ENCODE assay signal across 33 cellular contexts in the genomic region with DNA sequence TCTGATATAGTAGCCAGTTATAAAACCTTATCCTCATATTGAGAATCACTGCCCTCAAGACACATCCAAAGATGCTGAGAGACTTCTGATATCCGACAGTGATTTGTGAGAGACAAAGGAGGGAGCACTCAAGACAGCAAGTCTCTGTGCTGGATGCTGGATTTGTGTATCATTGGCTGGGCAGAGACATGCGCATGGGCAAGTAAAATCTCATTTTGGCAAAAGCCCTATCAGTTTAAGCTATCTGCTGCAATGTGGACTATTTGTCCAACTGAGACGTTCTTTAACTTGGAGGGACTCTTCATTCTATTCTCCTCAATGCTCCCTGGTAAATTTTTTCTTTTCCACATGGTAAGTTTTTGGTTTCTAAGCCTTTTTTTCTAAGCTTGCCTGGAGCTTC.
"Had no signal": no experiment of that assay in that cellular context is flagged by ENCODE, and none has a peak within 500 bp of the region (broad histone marks: within the 10 kb centered on the region; RNA-seq: fewer than 3 reads in every experiment).

No MANE protein-coding gene starts in this region.

- H3K27me3 ChIP-seq: adrenal gland, ascending aorta, body of pancreas, brain microvascular endothelial cell, breast epithelium, cardiac muscle cell had no signal

- DNase-seq: activated effector memory CD4-positive, alpha-beta T cell treated with anti-CD3 and anti-CD28 coated beads, Interleukin-2, amount 50 U/mL, for 16 hours; activated effector memory CD4-positive, alpha-beta T cell treated with Interleukin-2 at 50 U/mL for 16 hours; activated gamma-delta T cell; activated gamma-delta T cell treated with Interleukin-2 at 50 U/mL for 16 hours; activated naive CD4-positive, alpha-beta T cell; activated naive CD4-positive, alpha-beta T cell treated with anti-CD3 and anti-CD28 coated beads for 36 hours; activated naive CD4-positive, alpha-beta T cell treated with anti-CD3 and anti-CD28 coated beads, Interleukin-2, amount 10 ng/mL, durations not matched to agents 7 days and 5 days; activated naive CD4-positive, alpha-beta T cell treated with anti-CD3 and anti-CD28 coated beads, Interleukin-2, amount 50 U/mL, for 16 hours; activated naive CD4-positive, alpha-beta T cell treated with Interleukin-2 at 50 U/mL for 16 hours; activated naive CD8-positive, alpha-beta T cell treated with anti-CD3 and anti-CD28 coated beads for 36 hours; activated naive CD8-positive, alpha-beta T cell treated with anti-CD3 and anti-CD28 coated beads, Interleukin-2, amount 10 ng/mL, durations not matched to agents 7 days and 5 days; activated naive CD8-positive, alpha-beta T cell treated with anti-CD3 and anti-CD28 coated beads, Interleukin-2, amount 50 U/mL, for 24 hours; activated T-cell treated with anti-CD3 and anti-CD28 coated beads, Interleukin-2, amount 50 U/mL, for 1 hour; activated T-cell treated with anti-CD3 and anti-CD28 coated beads, Interleukin-2, amount 50 U/mL, for 24 hours; activated T-cell treated with anti-CD3 and anti-CD28 coated beads, Interleukin-2, amount 50 U/mL, for 4 hours; activated T-cell treated with anti-CD3 and anti-CD28 coated beads, Interleukin-2, amount 50 U/mL, for 48 hours; activated T-cell treated with anti-CD3 and anti-CD28 coated beads, Interleukin-2, amount 50 U/mL, for 72 hours; adrenal gland; amniotic stem cell; amygdala; anterior cingulate cortex; aorta; body of pancreas; brain microvascular endothelial cell; caudate nucleus; central memory CD4-positive, alpha-beta T cell; cerebellar nuclear complex had no signal

- H3K27ac ChIP-seq: adrenal gland, ascending aorta, body of pancreas, brain microvascular endothelial cell, breast epithelium, cardiac muscle cell had no signal

- FAIRE-seq: astrocyte had no signal

- H3K9me3 ChIP-seq: adrenal gland, ascending aorta, body of pancreas, breast epithelium had no signal

- H3K4me1 ChIP-seq: adrenal gland, ascending aorta, body of pancreas, breast epithelium had no signal

- ATAC-seq: activated naive CD4-positive, alpha-beta T cell treated with anti-CD3 and anti-CD28 coated beads, Interleukin-2, amount 50 U/mL, for 72 hours; activated naive CD8-positive, alpha-beta T cell treated with anti-CD3 and anti-CD28 coated beads, Interleukin-2, amount 50 U/mL, for 24 hours; activated T-cell treated with anti-CD3 and anti-CD28 coated beads, Interleukin-2, amount 50 U/mL, for 4 hours; activated T-cell treated with anti-CD3 and anti-CD28 coated beads, Interleukin-2, amount 50 U/mL, for 72 hours; activated T-helper 17 cell treated with anti-CD3 and anti-CD28 coated beads, Interleukin-2, amount 50 U/mL, for 72 hours; body of pancreas had no signal

- H3K4me3 ChIP-seq: adrenal gland, ascending aorta, body of pancreas, breast epithelium, cardiac muscle cell had no signal

- H3K36me3 ChIP-seq: adrenal gland, ascending aorta, brain microvascular endothelial cell, breast epithelium, cardiac muscle cell had no signal
